6 cellular contexts compared by ENCODE assay signal in the genomic region with DNA sequence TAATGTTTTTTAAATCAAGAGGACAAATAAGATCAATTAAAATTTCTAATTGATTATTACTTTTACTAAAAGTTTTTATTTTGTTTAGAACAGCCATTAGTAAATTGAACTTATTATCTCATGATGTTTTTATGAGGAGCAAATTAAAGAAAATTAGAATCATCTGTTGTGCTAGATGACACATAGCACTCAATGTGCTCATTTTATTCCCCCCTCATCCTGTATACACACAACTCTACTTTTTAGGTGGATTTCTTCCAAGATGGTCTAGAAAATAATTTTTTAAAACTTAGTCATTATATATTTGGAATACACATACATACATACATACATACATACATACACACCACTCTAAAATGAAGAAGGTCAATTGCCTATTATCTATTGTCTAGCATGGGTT.
"Had no signal": no experiment of that assay in that cellular context is flagged by ENCODE, and none has a peak within 500 bp of the region (broad histone marks: within the 10 kb centered on the region; RNA-seq: fewer than 3 reads in every experiment).

No MANE protein-coding gene starts in this region.

- DNase-seq: IMR-90 had no signal

- H3K27ac ChIP-seq: HL-60 had no signal

- H3K4me3 ChIP-seq: K562 had no signal

- H3K9me3 Mint-ChIP-seq: IgD-negative memory B cell had no signal

- FAIRE-seq: HepG2, HTR-8/SVneo, K562 had no signal

- H3K27ac Mint-ChIP-seq: IgD-negative memory B cell had no signal

- H3K4me3 Mint-ChIP-seq: IgD-negative memory B cell had no signal

- H3K27me3 Mint-ChIP-seq: IgD-negative memory B cell had no signal
